In genomic region chr1:167455786-167456446, GRCh38 we compare ENCODE assay signal across 8 cellular contexts.
A peak's percentile ranks its signal among the peaks of the same experiment; 100 is the strongest.
DNase-seq lines count a peak whose midpoint lies in the region; ATAC-seq and TF ChIP-seq lines count a peak whose summit lies in the region.

No MANE protein-coding gene starts in this region.

- ATAC-seq in GM21367 (IDR thresholded peaks at IDR 0.05; ENCODE audit: unreplicated experiment) (peak; percentile 13), psoas muscle (peak; percentile 68 to 76 (median 68))

- H3K4me3 Mint-ChIP-seq in IgD-negative memory B cell, result peak overlapping the region; percentile 82 to 95 (median 86)
- H3K4me3 Mint-ChIP-seq in activated naive CD8-positive, alpha-beta T cell treated with anti-CD3 and anti-CD28 coated beads for 36 hours, result peak overlapping the region; percentile 78

- CTCF ChIA-PET in RWPE1 (lab: Yijun Ruan, JAX), result interaction anchor here (1.2 kb wide), 1 partner anchor 57 kb away, joined by 3 read pairs; no protein-coding TSS in a partner anchor

- H3K9me3 ChIP-seq in left ventricle myocardium inferior (replicated peaks) (no peaks in the 10 kb centered on the region), psoas muscle (no peaks in the 10 kb centered on the region)

- TF ChIP-seq CTCF in left ventricle myocardium inferior (IDR thresholded peaks at IDR 0.05; ENCODE audit: borderline replicate concordance), result no peak
- TF ChIP-seq CTCF in psoas muscle (IDR thresholded peaks at IDR 0.05), result no peak
- TF ChIP-seq CTCF in RWPE1 (conservative IDR thresholded peaks at IDR 0.05; ENCODE audit: low read depth), result no peak

- 1 to 5% (median 2%) methylated on average over 22 to 23 of the region's 23 CpGs for WGBS in psoas muscle, 3 donors

- peaks cover 28% of the 10 kb centered on the region for H3K4me1 ChIP-seq in left ventricle myocardium inferior
- peaks cover 5% of the 10 kb centered on the region for H3K4me1 ChIP-seq in psoas muscle

- H3K36me3 ChIP-seq in left ventricle myocardium inferior, result no peaks in the 10 kb centered on the region
- no peaks in the 10 kb centered on the region for H3K36me3 ChIP-seq in psoas muscle (ENCODE audit: insufficient read depth in 1 of 2, low read depth in 1 of 2)

- peaks cover 0 to 7% (median under 1%) of the 10 kb centered on the region in 3 donors for H3K4me1 Mint-ChIP-seq in IgD-negative memory B cell
- H3K4me1 Mint-ChIP-seq in activated naive CD8-positive, alpha-beta T cell treated with anti-CD3 and anti-CD28 coated beads for 36 hours, result peaks cover 56% of the 10 kb centered on the region

- intact Hi-C loops in left ventricle myocardium inferior (cut with micrococcal nuclease) (no loop called here), psoas muscle (cut with DNase I) (loop anchor here in 1 of 2 donors (5.0 kb wide), 1 partner anchor 76 kb away; no protein-coding TSS in a partner anchor)

- POLR2A ChIA-PET in RWPE1 (lab: Yijun Ruan, JAX; ENCODE audit: low non-redundant PET), result no interaction called here

- peaks cover 10% of the 10 kb centered on the region for H3K27me3 ChIP-seq in left ventricle myocardium inferior (ENCODE audit: low read depth)
- no peaks in the 10 kb centered on the region for H3K27me3 ChIP-seq in psoas muscle (ENCODE audit: insufficient read depth in 3 of 3, low read length in 2 of 3)

- peak overlapping the region; percentile 92 for H3K4me3 ChIP-seq in left ventricle myocardium inferior
- peak overlapping the region; percentile 81 for H3K4me3 ChIP-seq in psoas muscle

- H3K27ac ChIP-seq in left ventricle myocardium inferior (replicated peaks), result peak overlapping the region; percentile 92
- peak overlapping the region; percentile 90 for H3K27ac ChIP-seq in psoas muscle
- no peak overlapping the region for H3K27ac ChIP-seq in RWPE1

- H3K36me3 Mint-ChIP-seq in IgD-negative memory B cell, result no peaks in the 10 kb centered on the region
- peaks cover 35% of the 10 kb centered on the region for H3K36me3 Mint-ChIP-seq in activated naive CD8-positive, alpha-beta T cell treated with anti-CD3 and anti-CD28 coated beads for 36 hours

- peak overlapping the region; percentile 31 to 93 (median 66) for H3K27ac Mint-ChIP-seq in IgD-negative memory B cell
- H3K27ac Mint-ChIP-seq in activated naive CD8-positive, alpha-beta T cell treated with anti-CD3 and anti-CD28 coated beads for 36 hours, result peak overlapping the region; percentile 92

- peaks cover 0 to 2% (median 0%) of the 10 kb centered on the region in 3 donors for H3K9me3 Mint-ChIP-seq in IgD-negative memory B cell
- H3K9me3 Mint-ChIP-seq in activated naive CD8-positive, alpha-beta T cell treated with anti-CD3 and anti-CD28 coated beads for 36 hours, result no peaks in the 10 kb centered on the region

- peak; percentile 24 for DNase-seq in EL
- peak; percentile 68 for DNase-seq in activated naive CD8-positive, alpha-beta T cell treated with anti-CD3 and anti-CD28 coated beads for 36 hours
- peak; percentile 52 for DNase-seq in left ventricle myocardium inferior
- no peak for DNase-seq in psoas muscle
- no peak for DNase-seq in RWPE1 (ENCODE audit: low spot score)
- DNase-seq in NCI-H446 treated with DMSO at 0.1 percent for 48 hours (lab: John Stamatoyannopoulos, UW), result no peak

- no peaks in the 10 kb centered on the region for H3K27me3 Mint-ChIP-seq in IgD-negative memory B cell
- H3K27me3 Mint-ChIP-seq in activated naive CD8-positive, alpha-beta T cell treated with anti-CD3 and anti-CD28 coated beads for 36 hours, result no peaks in the 10 kb centered on the region

Comparison
In these comparisons a context has a peak if more than half of its experiments do, and no peak if none do; other contexts are left out.
1. DNase-seq: peak in EL (single experiment), activated naive CD8-positive, alpha-beta T cell treated with anti-CD3 and anti-CD28 coated beads for 36 hours (single experiment) and left ventricle myocardium inferior (single experiment); none in psoas muscle (0 of 2), RWPE1 (single experiment) and NCI-H446 treated with DMSO at 0.1 percent for 48 hours (single experiment).